In the genomic region with DNA sequence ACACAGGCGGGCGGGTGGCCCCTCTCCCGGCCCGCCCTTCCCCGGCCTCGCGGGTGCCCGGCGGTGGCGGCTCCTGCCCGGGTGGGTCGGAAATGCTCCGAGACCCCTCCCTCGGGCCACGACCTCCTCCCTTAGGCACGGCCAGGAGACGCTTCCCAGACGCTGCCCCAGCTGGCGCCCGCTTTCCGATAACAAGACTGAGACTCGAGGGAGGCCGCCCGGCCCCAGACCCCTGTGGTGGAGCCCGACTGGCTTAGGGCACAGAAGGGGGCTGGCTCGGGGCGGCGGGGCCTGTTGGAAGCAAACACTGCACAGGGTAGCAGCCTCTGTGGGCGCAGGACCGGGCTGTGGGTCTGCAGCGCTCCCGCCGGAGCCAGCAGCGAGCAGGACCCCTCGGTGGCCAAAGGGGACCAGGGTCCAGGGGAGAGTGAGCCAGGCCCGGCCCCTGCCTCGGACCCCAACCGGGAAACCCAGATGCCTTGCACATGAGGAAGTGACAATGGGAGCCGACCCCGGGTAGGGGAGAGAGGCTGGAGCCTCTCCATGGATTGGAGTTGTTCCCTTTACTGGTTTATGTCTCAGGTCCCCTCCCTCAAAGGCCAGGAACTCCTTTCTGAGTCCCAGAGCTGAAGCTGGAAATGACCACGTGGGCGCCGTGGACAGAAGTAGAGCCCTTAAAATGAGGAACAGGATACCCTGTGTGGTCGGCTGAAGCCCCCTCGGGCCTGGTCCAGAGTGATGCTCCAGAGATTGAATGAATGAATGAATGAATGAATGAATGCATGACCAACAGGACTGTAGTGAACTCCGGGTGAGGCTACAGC, we compare ENCODE assay signal across 1 cellular context.
TF ChIP-seq lines count a peak whose summit lies in the region.

No MANE protein-coding gene starts in this region.

TF ChIP-seq in HEK293, 187 proteins besides CTCF, POLR2A, EP300 and RAD21 (continued from another document):
- peak; percentile 66 for TF ChIP-seq ZNF335 (tag by site-specific recombination; conservative IDR thresholded peaks at IDR 0.05)
- TF ChIP-seq ZNF112 (tag by site-specific recombination; IDR thresholded peaks at IDR 0.05) = no peak
- no peak for TF ChIP-seq ZNF324 (tag by site-specific recombination; IDR thresholded peaks at IDR 0.05)
- no peak for TF ChIP-seq ZNF600 (tag by site-specific recombination; IDR thresholded peaks at IDR 0.05)
- no peak for TF ChIP-seq ZNF530 (tag by site-specific recombination; IDR thresholded peaks at IDR 0.05; ENCODE audit: low read depth)
- no peak for TF ChIP-seq ZNF404 (tag by site-specific recombination; IDR thresholded peaks at IDR 0.05)
- no peak for TF ChIP-seq ZNF501 (tag by site-specific recombination; IDR thresholded peaks at IDR 0.05)
- TF ChIP-seq IKZF3 (tag by site-specific recombination; IDR thresholded peaks at IDR 0.05) = no peak
- TF ChIP-seq, protein P1, sequence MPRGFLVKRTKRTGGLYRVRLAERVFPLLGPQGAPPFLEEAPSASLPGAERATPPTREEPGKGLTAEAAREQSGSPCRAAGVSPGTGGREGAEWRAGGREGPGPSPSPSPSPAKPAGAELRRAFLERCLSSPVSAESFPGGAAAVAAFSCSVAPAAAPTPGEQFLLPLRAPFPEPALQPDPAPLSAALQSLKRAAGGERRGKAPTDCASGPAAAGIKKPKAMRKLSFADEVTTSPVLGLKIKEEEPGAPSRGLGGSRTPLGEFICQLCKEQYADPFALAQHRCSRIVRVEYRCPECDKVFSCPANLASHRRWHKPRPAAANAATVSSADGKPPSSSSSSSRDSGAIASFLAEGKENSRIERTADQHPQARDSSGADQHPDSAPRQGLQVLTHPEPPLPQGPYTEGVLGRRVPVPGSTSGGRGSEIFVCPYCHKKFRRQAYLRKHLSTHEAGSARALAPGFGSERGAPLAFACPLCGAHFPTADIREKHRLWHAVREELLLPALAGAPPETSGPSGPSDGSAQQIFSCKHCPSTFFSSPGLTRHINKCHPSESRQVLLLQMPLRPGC (tag by site-specific recombination; IDR thresholded peaks at IDR 0.05) = no peak
- no peak for TF ChIP-seq SP3 (tag by site-specific recombination; IDR thresholded peaks at IDR 0.05)
- no peak for TF ChIP-seq ZNF114 (tag by site-specific recombination; IDR thresholded peaks at IDR 0.05)
- TF ChIP-seq, protein P2, sequence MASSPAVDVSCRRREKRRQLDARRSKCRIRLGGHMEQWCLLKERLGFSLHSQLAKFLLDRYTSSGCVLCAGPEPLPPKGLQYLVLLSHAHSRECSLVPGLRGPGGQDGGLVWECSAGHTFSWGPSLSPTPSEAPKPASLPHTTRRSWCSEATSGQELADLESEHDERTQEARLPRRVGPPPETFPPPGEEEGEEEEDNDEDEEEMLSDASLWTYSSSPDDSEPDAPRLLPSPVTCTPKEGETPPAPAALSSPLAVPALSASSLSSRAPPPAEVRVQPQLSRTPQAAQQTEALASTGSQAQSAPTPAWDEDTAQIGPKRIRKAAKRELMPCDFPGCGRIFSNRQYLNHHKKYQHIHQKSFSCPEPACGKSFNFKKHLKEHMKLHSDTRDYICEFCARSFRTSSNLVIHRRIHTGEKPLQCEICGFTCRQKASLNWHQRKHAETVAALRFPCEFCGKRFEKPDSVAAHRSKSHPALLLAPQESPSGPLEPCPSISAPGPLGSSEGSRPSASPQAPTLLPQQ (tag by site-specific recombination; IDR thresholded peaks at IDR 0.05) = no peak
- TF ChIP-seq ZBTB8A (tag by site-specific recombination; IDR thresholded peaks at IDR 0.05) = peak; percentile 61
- no peak for TF ChIP-seq ZSCAN23 (tag by site-specific recombination; IDR thresholded peaks at IDR 0.05)
- TF ChIP-seq, protein P3, sequence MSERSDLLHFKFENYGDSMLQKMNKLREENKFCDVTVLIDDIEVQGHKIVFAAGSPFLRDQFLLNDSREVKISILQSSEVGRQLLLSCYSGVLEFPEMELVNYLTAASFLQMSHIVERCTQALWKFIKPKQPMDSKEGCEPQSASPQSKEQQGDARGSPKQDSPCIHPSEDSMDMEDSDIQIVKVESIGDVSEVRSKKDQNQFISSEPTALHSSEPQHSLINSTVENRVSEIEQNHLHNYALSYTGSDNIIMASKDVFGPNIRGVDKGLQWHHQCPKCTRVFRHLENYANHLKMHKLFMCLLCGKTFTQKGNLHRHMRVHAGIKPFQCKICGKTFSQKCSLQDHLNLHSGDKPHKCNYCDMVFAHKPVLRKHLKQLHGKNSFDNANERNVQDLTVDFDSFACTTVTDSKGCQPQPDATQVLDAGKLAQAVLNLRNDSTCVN (tag by site-specific recombination; optimal IDR thresholded peaks at IDR 0.05) = peak; percentile 39
- TF ChIP-seq GLI4 (tag by site-specific recombination; IDR thresholded peaks at IDR 0.05) = no peak
- TF ChIP-seq ZNF341 (tag by site-specific recombination; IDR thresholded peaks at IDR 0.05; ENCODE audit: low read depth) = no peak
- peak; percentile 87 for TF ChIP-seq ZIC2 (tag by site-specific recombination; IDR thresholded peaks at IDR 0.05)
- TF ChIP-seq ZNF138 (tag by site-specific recombination; IDR thresholded peaks at IDR 0.05; ENCODE audit: borderline replicate concordance) = no peak
- peak; percentile 48; the same call in 1 of the 2 replicates for TF ChIP-seq KLF1 (tag by site-specific recombination; IDR thresholded peaks at IDR 0.05)
- TF ChIP-seq ZNF133 (tag by site-specific recombination; IDR thresholded peaks at IDR 0.05) = no peak
- TF ChIP-seq BCL11B (tag by site-specific recombination; IDR thresholded peaks at IDR 0.05; ENCODE audit: low read depth) = no peak
